Comparison of ENCODE assay signal across 1 cellular context in the genomic region with DNA sequence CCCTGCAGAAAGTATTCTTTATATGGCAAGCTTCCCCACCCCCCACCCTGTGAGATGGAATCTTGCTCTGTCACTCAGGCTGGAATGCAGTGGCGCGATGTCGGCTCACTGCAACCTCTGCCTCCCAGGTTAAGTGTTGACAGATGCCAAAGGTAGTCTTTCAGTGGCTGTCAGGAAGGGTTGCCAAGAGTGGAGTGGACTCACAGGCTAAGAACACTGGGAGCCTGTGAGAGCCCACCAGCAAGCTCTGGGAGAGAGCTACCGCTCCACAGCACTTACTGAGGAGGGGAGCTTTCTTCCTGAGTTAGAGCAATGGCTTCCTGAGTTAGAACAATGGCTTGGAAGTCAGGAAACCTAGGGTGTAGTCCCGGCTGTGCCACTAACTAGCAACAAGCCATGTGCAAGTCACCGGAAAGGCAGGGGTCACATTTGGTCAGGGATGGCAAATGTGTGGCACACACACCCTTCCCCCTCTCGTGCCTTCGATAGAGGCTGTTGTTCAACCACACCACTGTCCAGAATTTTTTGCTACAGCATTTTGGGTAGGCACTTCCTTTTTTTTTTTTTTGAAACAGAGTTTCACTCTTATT.
TF ChIP-seq lines count a peak whose summit lies in the region.

No MANE protein-coding gene starts in this region.

TF ChIP-seq in endothelial cell of umbilical vein, 7 proteins besides CTCF, POLR2A, EP300 and RAD21:
- TF ChIP-seq, protein P1, sequence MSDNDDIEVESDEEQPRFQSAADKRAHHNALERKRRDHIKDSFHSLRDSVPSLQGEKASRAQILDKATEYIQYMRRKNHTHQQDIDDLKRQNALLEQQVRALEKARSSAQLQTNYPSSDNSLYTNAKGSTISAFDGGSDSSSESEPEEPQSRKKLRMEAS (IDR thresholded peaks at IDR 0.05; ENCODE audit: insufficient read depth, insufficient read length) = peak; percentile 55
- TF ChIP-seq EZH2 (IDR thresholded peaks at IDR 0.05; ENCODE audit: borderline replicate concordance, low read depth, low read length, severe bottlenecking) (no peak), MYC (IDR thresholded peaks at IDR 0.05; ENCODE audit: low read depth, low read length) (peak; percentile 97), FOS (IDR thresholded peaks at IDR 0.05; ENCODE audit: borderline replicate concordance, insufficient read depth, low read length) (peak; percentile 7), GATA2 (IDR thresholded peaks at IDR 0.05; ENCODE audit: insufficient read depth, insufficient read length, low read depth, low read length) (peak; percentile 26), JUN (IDR thresholded peaks at IDR 0.05; ENCODE audit: borderline replicate concordance, insufficient read depth, insufficient read length, low read depth) (peak; percentile 17), POLR2AphosphoS5 (IDR thresholded peaks at IDR 0.05; ENCODE audit: insufficient read depth, low read depth, low read length) (peak; percentile 64)
